ENCODE assay signal across 27 cellular contexts in genomic region chr20:44053046-44053445, GRCh38.
"Had no signal": no experiment of that assay in that cellular context is flagged by ENCODE, and none has a peak within 500 bp of the region (broad histone marks: within the 10 kb centered on the region; RNA-seq: fewer than 3 reads in every experiment).

No MANE protein-coding gene starts in this region.

- H3K36me3 Mint-ChIP-seq: activated naive CD8-positive, alpha-beta T cell; stimulated activated naive B cell treated with anti-CD40 and anti-IgM and Interleukin-4, amounts not matched to agents 10 μg/mL and 1 μg/mL and 100 μg/mL, for 72 hours had no signal

- H3K36me3 ChIP-seq: adrenal gland, gastrocnemius medialis, neutrophil, sigmoid colon, tibial nerve, uterus had no signal

- H3K27me3 Mint-ChIP-seq: activated CD8-positive, alpha-beta T cell treated with anti-CD3 and anti-CD28 coated beads for 36 hours; activated naive CD8-positive, alpha-beta T cell had no signal

- DNase-seq: activated CD4-positive, alpha-beta T cell treated with anti-CD3 and anti-CD28 coated beads for 4 hours; activated CD8-positive, alpha-beta T cell treated with anti-CD3 and anti-CD28 coated beads for 36 hours; activated T-cell treated with anti-CD3 and anti-CD28 coated beads for 4 hours; body of pancreas; cerebellar nuclear complex; effector memory CD4-positive, alpha-beta T cell; erythroblast; gastrocnemius medialis; glutamatergic neuron; islet precursor cell; mammary epithelial cell; sigmoid colon; small intestine; stimulated activated CD4-positive, alpha-beta T cell treated with anti-CD3 and anti-CD28 coated beads, Interleukin-4, amount 100 ng/mL, for 4 hours; stimulated activated naive B cell treated with anti-CD40 and anti-IgM and Interleukin-4, amounts not matched to agents 10 μg/mL and 1 μg/mL and 100 μg/mL, for 72 hours; T-helper 9 cell; uterus had no signal

- H3K27me3 ChIP-seq: adrenal gland, body of pancreas, dorsolateral prefrontal cortex, gastrocnemius medialis, hepatocyte, sigmoid colon, tibial nerve, uterus had no signal

- ATAC-seq: activated CD8-positive, alpha-beta T cell treated with anti-CD3 and anti-CD28 coated beads for 36 hours; body of pancreas; gastrocnemius medialis; stimulated activated naive B cell treated with anti-CD40 and anti-IgM and Interleukin-4, amounts not matched to agents 10 μg/mL and 1 μg/mL and 100 μg/mL, for 72 hours had no signal

- H3K9me3 Mint-ChIP-seq: activated CD8-positive, alpha-beta T cell treated with anti-CD3 and anti-CD28 coated beads for 36 hours; activated T-helper 1 cell treated with anti-CD3 and anti-CD28 coated beads, Interleukin-12 subunit alpha, Interleukin-12 subunit beta, Interleukin-2, Interleukin-4 antibody, amounts not matched to agents 30 ng/mL and 10 ng/mL and 1 ng/mL, durations not matched to agents 14 hours and 24 hours and 36 hours had no signal

- H3K4me3 ChIP-seq: adrenal gland, body of pancreas, coronary artery, dorsolateral prefrontal cortex, gastrocnemius medialis, hepatocyte, sigmoid colon, tibial nerve, uterus had no signal

- H2AFZ ChIP-seq: hepatocyte had no signal

- H3K4me1 ChIP-seq: adrenal gland, body of pancreas, gastrocnemius medialis, sigmoid colon, tibial nerve, uterus had no signal

- H3K9me3 ChIP-seq: adrenal gland, body of pancreas, gastrocnemius medialis, neutrophil, uterus had no signal

- H3K79me2 ChIP-seq: hepatocyte had no signal

- H3K4me2 ChIP-seq: hepatocyte had no signal

- H3K27ac Mint-ChIP-seq: activated CD8-positive, alpha-beta T cell treated with anti-CD3 and anti-CD28 coated beads for 36 hours; activated naive CD8-positive, alpha-beta T cell; activated T-helper 1 cell treated with anti-CD3 and anti-CD28 coated beads, Interleukin-12 subunit alpha, Interleukin-12 subunit beta, Interleukin-2, Interleukin-4 antibody, amounts not matched to agents 30 ng/mL and 10 ng/mL and 1 ng/mL, durations not matched to agents 14 hours and 24 hours and 36 hours; nephron; stimulated activated naive B cell treated with anti-CD40 and anti-IgM and Interleukin-4, amounts not matched to agents 10 μg/mL and 1 μg/mL and 100 μg/mL, for 72 hours had no signal

- H3K4me3 Mint-ChIP-seq: activated CD8-positive, alpha-beta T cell treated with anti-CD3 and anti-CD28 coated beads for 36 hours; activated naive CD8-positive, alpha-beta T cell; activated T-helper 1 cell treated with anti-CD3 and anti-CD28 coated beads, Interleukin-12 subunit alpha, Interleukin-12 subunit beta, Interleukin-2, Interleukin-4 antibody, amounts not matched to agents 30 ng/mL and 10 ng/mL and 1 ng/mL, durations not matched to agents 14 hours and 24 hours and 36 hours; nephron; stimulated activated naive B cell treated with anti-CD40 and anti-IgM and Interleukin-4, amounts not matched to agents 10 μg/mL and 1 μg/mL and 100 μg/mL, for 72 hours had no signal

- H3K27ac ChIP-seq: adrenal gland, body of pancreas, coronary artery, dorsolateral prefrontal cortex, gastrocnemius medialis, hepatocyte, neutrophil, sigmoid colon, tibial nerve, uterus, VCaP had no signal

- H3K4me1 Mint-ChIP-seq: nephron; stimulated activated naive B cell treated with anti-CD40 and anti-IgM and Interleukin-4, amounts not matched to agents 10 μg/mL and 1 μg/mL and 100 μg/mL, for 72 hours had no signal
